ENCODE assay signal across 8 cellular contexts in the genomic region with DNA sequence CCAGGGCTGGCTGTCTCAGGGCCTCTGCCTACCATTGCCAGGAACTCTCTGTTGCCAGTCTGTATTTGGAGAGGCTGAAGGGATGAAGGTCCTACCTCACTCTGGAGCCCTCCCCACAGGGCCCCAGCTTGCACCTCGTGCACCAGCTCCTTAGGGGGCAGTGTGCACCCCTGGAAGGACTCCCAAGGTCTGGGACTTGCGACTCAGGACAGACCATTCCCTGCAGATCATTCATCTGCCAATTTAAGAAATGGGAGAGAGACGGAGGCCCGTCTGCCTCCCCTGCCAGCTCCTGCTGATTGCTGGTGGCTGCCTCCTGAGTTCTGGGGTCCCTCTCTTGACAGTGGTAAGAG. TPM values are rescaled to one million over a fixed set of nuclear protein-coding genes. Genes with fewer than 3 reads are reported as not detected.
A peak's percentile ranks its signal among the peaks of the same experiment; 100 is the strongest.
DNase-seq lines count a peak whose midpoint lies in the region; ATAC-seq, FAIRE-seq and TF ChIP-seq lines count a peak whose summit lies in the region.

No MANE protein-coding gene starts in this region.

- ATAC-seq in A549 (peak; percentile 82 to 88), HG03025 (IDR thresholded peaks at IDR 0.05; ENCODE audit: low FRiP score, unreplicated experiment) (no peak), HG03442 (IDR thresholded peaks at IDR 0.05; ENCODE audit: unreplicated experiment) (no peak)

- H3K4me3 ChIP-seq in A549 (peak overlapping the region; percentile 24; the same call in 2 of the 3 replicates), skeletal muscle satellite cell (ENCODE audit: low read length) (peak overlapping the region; percentile 56)

- H3K9ac ChIP-seq in skeletal muscle satellite cell (ENCODE audit: low read depth, low read length): peak overlapping the region; percentile 90

- POLR2A ChIA-PET in A549 (lab: Yijun Ruan, JAX): interaction anchor here (0.6 to 3.5 kb wide), 18 partner anchors 8 to 141 kb away, joined by 3 to 402 read pairs (median 5); partner anchors contain the start of genes MALAT1, NEAT1 and SLC25A45

- peak overlapping the region; percentile 93 to 96 for H3K27ac ChIP-seq in A549

- H3K36me3 ChIP-seq in skeletal muscle satellite cell (ENCODE audit: insufficient read depth, low read length): no peaks in the 10 kb centered on the region

- no peak for TF ChIP-seq EP300 in A549 (IDR thresholded peaks at IDR 0.05)

- peak overlapping the region; percentile 83 for H3K4me2 ChIP-seq in A549
- peak overlapping the region; percentile 72 for H3K4me2 ChIP-seq in skeletal muscle satellite cell (ENCODE audit: low read length)

- no peaks in the 10 kb centered on the region for H3K27me3 ChIP-seq in skeletal muscle satellite cell (ENCODE audit: control insufficient read depth, insufficient read depth, low read length)

- peak; percentile 68 to 83 for TF ChIP-seq RAD21 in A549 (conservative IDR thresholded peaks at IDR 0.05 in 1 of 2, IDR thresholded peaks at IDR 0.05 in 1 of 2)

- WGBS in A549 (ENCODE audit: missing lambda C conversion rate): 18% methylated on average over 4 of the region's 4 CpGs

- H3K4me1 ChIP-seq in A549 (peaks cover 68% of the 10 kb centered on the region), skeletal muscle satellite cell (ENCODE audit: control insufficient read depth, insufficient read depth, low read length) (peaks cover 28% of the 10 kb centered on the region)

- peak; percentile 84 to 91 for DNase-seq in A549 (ENCODE audit: low read depth in 1 of 2, low spot score in 1 of 2)
- peak; percentile 48 for DNase-seq in GDM1 (lab: John Stamatoyannopoulos, UW)
- peak; percentile 24 for DNase-seq in NCI-H774 (lab: John Stamatoyannopoulos, UW)
- peak; percentile 82 for DNase-seq in astrocyte of the hippocampus (ENCODE audit: low read depth, low spot score)
- DNase-seq in hippocampal formation (lab: John Stamatoyannopoulos, UW): peak; percentile 36 to 61

- TF ChIP-seq CTCF in A549 (IDR thresholded peaks at IDR 0.05): peak; percentile 61

- H3K9me3 ChIP-seq in A549: no peaks in the 10 kb centered on the region
- H3K9me3 ChIP-seq in skeletal muscle satellite cell (replicated peaks; ENCODE audit: low read length): no peaks in the 10 kb centered on the region

- FAIRE-seq in A549 (lab: Jason Lieb, UNC): no peak

- CTCF ChIA-PET in A549 (lab: Yijun Ruan, JAX): interaction anchor here (0.7 to 25.6 kb wide), 19 partner anchors 9 to 115 kb away, joined by 3 to 947 read pairs (median 4); partner anchors contain the start of genes MALAT1 and SLC25A45

- TF ChIP-seq POLR2A in A549 (IDR thresholded peaks at IDR 0.05; ENCODE audit: low read length): no peak

TF ChIP-seq in A549, 52 proteins besides CTCF, POLR2A, EP300 and RAD21:
- peak; percentile 92 for TF ChIP-seq TFCP2L1 (CRISPR knock-in tag; IDR thresholded peaks at IDR 0.05)
- TF ChIP-seq RFX5 (IDR thresholded peaks at IDR 0.05): 0 out of 2 replicates have a peak, but pooled peaks have one; percentile 6
- TF ChIP-seq, protein P1, sequence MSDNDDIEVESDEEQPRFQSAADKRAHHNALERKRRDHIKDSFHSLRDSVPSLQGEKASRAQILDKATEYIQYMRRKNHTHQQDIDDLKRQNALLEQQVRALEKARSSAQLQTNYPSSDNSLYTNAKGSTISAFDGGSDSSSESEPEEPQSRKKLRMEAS (IDR thresholded peaks at IDR 0.05): no peak; the same call in 1 of the 2 replicates
- TF ChIP-seq SMC3 (IDR thresholded peaks at IDR 0.05): peak; percentile 37; the same call in 2 of the 3 replicates
- no peak for TF ChIP-seq CHD4 (IDR thresholded peaks at IDR 0.05; ENCODE audit: borderline replicate concordance)
- peak; percentile 65; the same call in 1 of the 2 replicates for TF ChIP-seq FOSB (CRISPR knock-in tag; IDR thresholded peaks at IDR 0.05)
- TF ChIP-seq TP53 (CRISPR knock-in tag; IDR thresholded peaks at IDR 0.05): peak; percentile 30; the same call in 1 of the 2 replicates
- TF ChIP-seq, protein P2, sequence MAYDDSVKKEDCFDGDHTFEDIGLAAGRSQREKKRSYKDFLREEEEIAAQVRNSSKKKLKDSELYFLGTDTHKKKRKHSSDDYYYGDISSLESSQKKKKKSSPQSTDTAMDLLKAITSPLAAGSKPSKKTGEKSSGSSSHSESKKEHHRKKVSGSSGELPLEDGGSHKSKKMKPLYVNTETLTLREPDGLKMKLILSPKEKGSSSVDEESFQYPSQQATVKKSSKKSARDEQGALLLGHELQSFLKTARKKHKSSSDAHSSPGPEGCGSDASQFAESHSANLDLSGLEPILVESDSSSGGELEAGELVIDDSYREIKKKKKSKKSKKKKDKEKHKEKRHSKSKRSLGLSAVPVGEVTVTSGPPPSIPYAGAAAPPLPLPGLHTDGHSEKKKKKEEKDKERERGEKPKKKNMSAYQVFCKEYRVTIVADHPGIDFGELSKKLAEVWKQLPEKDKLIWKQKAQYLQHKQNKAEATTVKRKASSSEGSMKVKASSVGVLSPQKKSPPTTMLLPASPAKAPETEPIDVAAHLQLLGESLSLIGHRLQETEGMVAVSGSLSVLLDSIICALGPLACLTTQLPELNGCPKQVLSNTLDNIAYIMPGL (CRISPR knock-in tag; IDR thresholded peaks at IDR 0.05; ENCODE audit: borderline replicate concordance): peak; percentile 72; the same call in 1 of the 2 replicates
- TF ChIP-seq EHF (CRISPR knock-in tag; IDR thresholded peaks at IDR 0.05): peak; percentile 28; the same call in 1 of the 2 replicates

RNA-seq across cellular contexts. Expression of gene MALAT1, which starts 27.5 kb away (rescaled TPM):
- 1,041 and 1,340 TPM in 2 replicates for polyA plus RNA-seq in A549 (2011; rRNA removed)
- 24.8 and 29.0 TPM in 2 replicates for polyA plus RNA-seq in A549 (2012; cell fraction: cytosol; rRNA removed)
- polyA plus RNA-seq in A549 (2012; cell fraction: nucleus; rRNA removed): 215 and 608 TPM in 2 replicates
- 167 to 203 TPM (median 188 TPM) in 3 replicates for polyA plus RNA-seq in A549 (2017; fragmentation: RNase III; extraction: RNeasy Plus Mini Kit Qiagen cat#74134 plus additional on column Dnase treatment)
- polyA minus RNA-seq in A549 (2011; rRNA and poly(A)+ RNA removed): 10,326 and 11,734 TPM in 2 replicates
- 6,738 and 7,377 TPM in 2 replicates for total RNA-seq in skeletal muscle satellite cell (2012; rRNA removed)

RNA-seq across cellular contexts. Expression of gene NEAT1, which starts 48.8 kb away (rescaled TPM):
- polyA plus RNA-seq in A549 (2011; rRNA removed) (181 and 314 TPM in 2 replicates), A549 (2017; fragmentation: RNase III; extraction: RNeasy Plus Mini Kit Qiagen cat#74134 plus additional on column Dnase treatment) (1,009 to 1,407 TPM (median 1,223 TPM) in 3 replicates)
- 137 and 155 TPM in 2 replicates for polyA plus RNA-seq in A549 (2012; cell fraction: cytosol; rRNA removed)
- polyA plus RNA-seq in A549 (2012; cell fraction: nucleus; rRNA removed): 406 and 691 TPM in 2 replicates
- 160 and 161 TPM in 2 replicates for polyA minus RNA-seq in A549 (2011; rRNA and poly(A)+ RNA removed)
- total RNA-seq in skeletal muscle satellite cell (2012; rRNA removed): 147 and 206 TPM in 2 replicates

RNA-seq across cellular contexts. Expression of gene SCYL1, which starts 53.5 kb away (rescaled TPM):
- 30.8 and 33.6 TPM in 2 replicates for polyA plus RNA-seq in A549 (2011; rRNA removed)
- 88.0 and 105 TPM in 2 replicates for polyA plus RNA-seq in A549 (2012; cell fraction: cytosol; rRNA removed)
- polyA plus RNA-seq in A549 (2012; cell fraction: nucleus; rRNA removed): 125 and 152 TPM in 2 replicates
- polyA plus RNA-seq in A549 (2017; fragmentation: RNase III; extraction: RNeasy Plus Mini Kit Qiagen cat#74134 plus additional on column Dnase treatment): 41.8 to 46.8 TPM (median 45.9 TPM) in 3 replicates
- polyA minus RNA-seq in A549 (2011; rRNA and poly(A)+ RNA removed): 39.1 and 43.6 TPM in 2 replicates
- 92.8 and 102 TPM in 2 replicates for total RNA-seq in skeletal muscle satellite cell (2012; rRNA removed)

Comparison
In these comparisons a context has a peak if more than half of its experiments do, and no peak if none do; other contexts are left out.
1. ATAC-seq: peak in A549 (2 of 2); none in HG03025 (single experiment) and HG03442 (single experiment).
2. DNase-seq: peak in every context shown above with its lines; median percentile 88 in A549; 82 in astrocyte of the hippocampus; 48 in hippocampal formation; 48 in GDM1; 24 in NCI-H774.